Comparison of ENCODE assay signal across 8 cellular contexts in the genomic region with DNA sequence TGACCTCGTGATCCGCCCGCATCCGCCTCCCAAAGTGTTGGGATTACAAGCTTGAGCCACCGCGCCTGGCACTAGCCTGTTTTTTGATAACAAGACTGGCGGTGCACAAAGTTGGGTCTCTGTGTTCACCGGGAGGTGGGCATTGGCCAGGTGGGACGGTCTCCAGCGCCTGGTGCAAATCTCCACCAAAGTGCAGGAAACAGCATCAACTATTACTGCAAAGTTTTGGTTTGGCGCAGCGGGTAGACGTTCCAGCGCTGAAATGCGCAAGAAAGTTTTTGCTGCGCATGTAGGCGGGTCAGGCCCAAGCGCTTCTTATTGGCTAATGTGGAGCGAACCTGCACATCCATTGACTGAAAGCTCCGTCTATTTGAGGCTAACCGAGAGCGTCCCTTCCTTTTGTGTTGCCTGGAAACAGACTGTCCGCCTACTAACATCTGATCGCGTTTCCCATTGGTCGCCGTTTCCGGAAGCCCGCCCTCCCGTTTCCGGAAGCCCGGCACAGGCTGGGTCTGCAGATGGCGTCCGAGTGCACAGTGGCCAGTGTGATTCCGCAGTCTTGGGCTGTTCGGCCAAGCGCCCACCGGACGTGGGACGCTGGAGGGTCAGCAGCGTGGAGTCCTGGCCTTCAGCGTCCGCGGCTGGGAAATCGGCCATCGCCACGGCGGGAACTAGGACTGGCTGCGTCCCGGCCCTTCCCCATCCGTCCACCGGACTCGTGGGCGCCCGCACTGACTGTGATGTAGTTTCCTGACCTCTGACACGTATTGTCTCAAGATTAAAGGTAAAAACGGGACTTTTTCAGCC. TPM values are rescaled to one million over a fixed set of nuclear protein-coding genes. Genes with fewer than 3 reads are reported as not detected.
A peak's percentile ranks its signal among the peaks of the same experiment; 100 is the strongest.
DNase-seq lines count a peak whose midpoint lies in the region; ATAC-seq and TF ChIP-seq lines count a peak whose summit lies in the region.

No MANE protein-coding gene starts in this region.

- TF ChIP-seq CTCF in AG04449 (IDR thresholded peaks at IDR 0.05; ENCODE audit: insufficient read depth, low read length, missing control alignments) (peak; percentile 58), WERI-Rb-1 (IDR thresholded peaks at IDR 0.05; ENCODE audit: low read depth, low read length) (peak; percentile 50; the same call in 1 of the 2 replicates), cardiac fibroblast (IDR thresholded peaks at IDR 0.05; ENCODE audit: low read depth, low read length) (peak; percentile 33), smooth muscle cell (IDR thresholded peaks at IDR 0.05; ENCODE audit: borderline replicate concordance, insufficient read depth, poor library complexity, severe bottlenecking) (no peak)

- peak overlapping the region; percentile 81 for H3K9ac ChIP-seq in smooth muscle cell (ENCODE audit: low read depth)

- peak overlapping the region; percentile 90 for H3K27ac ChIP-seq in WERI-Rb-1
- H3K27ac ChIP-seq in smooth muscle cell (ENCODE audit: low read depth) = peak overlapping the region; percentile 72

- DNase-seq in AG04449 (ENCODE audit: low read depth, low spot score) (peak; percentile 98), NCI-H2196 (lab: John Stamatoyannopoulos, UW; ENCODE audit: unreplicated experiment) (peak; percentile 93), WERI-Rb-1 (peak; percentile 96), cardiac fibroblast (ENCODE audit: low read depth in 2 of 2) (peak; percentile 99 to 100), iPS-NIHi7 (ENCODE audit: extremely low spot score) (peak; percentile 89), smooth muscle cell (lab: John Stamatoyannopoulos, UW; ENCODE audit: unreplicated experiment) (peak; percentile 70)

- CTCF ChIA-PET in AG04449 (lab: Yijun Ruan, JAX) = no interaction called here

- peaks cover 10% of the 10 kb centered on the region for H4K20me1 ChIP-seq in smooth muscle cell (ENCODE audit: low read depth)

- H3K4me3 ChIP-seq in AG04449 (ENCODE audit: low read depth, low read length) (peak overlapping the region; percentile 98), WERI-Rb-1 (ENCODE audit: low read depth, low read length) (peak overlapping the region; percentile 84), cardiac fibroblast (replicated peaks in 1 of 2; ENCODE audit: low read depth in 2 of 2, low read length in 2 of 2) (peak overlapping the region; percentile 82 to 88), smooth muscle cell (peak overlapping the region; percentile 94)

- peaks cover 41% of the 10 kb centered on the region for H3K79me2 ChIP-seq in smooth muscle cell (ENCODE audit: low read depth)

- H3K9me3 ChIP-seq in WERI-Rb-1 (ENCODE audit: severe bottlenecking) (no peaks in the 10 kb centered on the region), smooth muscle cell (replicated peaks; ENCODE audit: low read depth) (no peaks in the 10 kb centered on the region)

- H3K36me3 ChIP-seq in WERI-Rb-1 = peaks cover 10% of the 10 kb centered on the region
- H3K36me3 ChIP-seq in smooth muscle cell (ENCODE audit: low read depth) = no peaks in the 10 kb centered on the region

- H2AFZ ChIP-seq in smooth muscle cell (ENCODE audit: low read depth) = peak overlapping the region; percentile 97

- no peaks in the 10 kb centered on the region for H3K4me1 ChIP-seq in smooth muscle cell (ENCODE audit: low read depth)

- under 1% methylated on average over 57 of the region's 57 CpGs for WGBS in smooth muscle cell (ENCODE audit: low lambda C conversion rate)

- H3K27me3 ChIP-seq in WERI-Rb-1 (ENCODE audit: insufficient read depth, low read depth, severe bottlenecking) (no peaks in the 10 kb centered on the region), smooth muscle cell (ENCODE audit: low read depth) (no peaks in the 10 kb centered on the region)

- H3K4me2 ChIP-seq in smooth muscle cell = peak overlapping the region; percentile 98

- H3F3A ChIP-seq in smooth muscle cell (ENCODE audit: low read depth) = no peaks in the 10 kb centered on the region

- ATAC-seq in GM18868 (IDR thresholded peaks at IDR 0.05; ENCODE audit: unreplicated experiment) (peak; percentile 97), HG03108 (IDR thresholded peaks at IDR 0.05; ENCODE audit: unreplicated experiment) (peak; percentile 99)

- POLR2A ChIA-PET in AG04449 (lab: Yijun Ruan, JAX) = interaction anchor here (0.5 to 1.0 kb wide), 3 partner anchors 17 to 346 kb away, joined by 3 to 8 read pairs (median 3); a partner anchor contains a TSS

RNA-seq across cellular contexts. Expression of a gene that starts 53.3 kb away (rescaled TPM):
- 8.5 and 12.4 TPM in 2 replicates for total RNA-seq in smooth muscle cell
- 0.90 and 1.2 TPM in 2 replicates for polyA plus RNA-seq in smooth muscle cell

Comparison
In these comparisons a context has a peak if more than half of its experiments do, and no peak if none do; other contexts are left out.
1. Peak in every context shown above with its lines: DNase-seq, ATAC-seq, H3K4me3 ChIP-seq and H3K27ac ChIP-seq.